In genomic region chr12:110269622-110270124, GRCh38 we compare ENCODE assay signal across 1 cellular context.
TF ChIP-seq lines count a peak whose summit lies in the region.

No MANE protein-coding gene starts in this region.

TF ChIP-seq in HEK293, 187 proteins besides CTCF, POLR2A, EP300 and RAD21 (continued from another document):
- TF ChIP-seq, protein P1, sequence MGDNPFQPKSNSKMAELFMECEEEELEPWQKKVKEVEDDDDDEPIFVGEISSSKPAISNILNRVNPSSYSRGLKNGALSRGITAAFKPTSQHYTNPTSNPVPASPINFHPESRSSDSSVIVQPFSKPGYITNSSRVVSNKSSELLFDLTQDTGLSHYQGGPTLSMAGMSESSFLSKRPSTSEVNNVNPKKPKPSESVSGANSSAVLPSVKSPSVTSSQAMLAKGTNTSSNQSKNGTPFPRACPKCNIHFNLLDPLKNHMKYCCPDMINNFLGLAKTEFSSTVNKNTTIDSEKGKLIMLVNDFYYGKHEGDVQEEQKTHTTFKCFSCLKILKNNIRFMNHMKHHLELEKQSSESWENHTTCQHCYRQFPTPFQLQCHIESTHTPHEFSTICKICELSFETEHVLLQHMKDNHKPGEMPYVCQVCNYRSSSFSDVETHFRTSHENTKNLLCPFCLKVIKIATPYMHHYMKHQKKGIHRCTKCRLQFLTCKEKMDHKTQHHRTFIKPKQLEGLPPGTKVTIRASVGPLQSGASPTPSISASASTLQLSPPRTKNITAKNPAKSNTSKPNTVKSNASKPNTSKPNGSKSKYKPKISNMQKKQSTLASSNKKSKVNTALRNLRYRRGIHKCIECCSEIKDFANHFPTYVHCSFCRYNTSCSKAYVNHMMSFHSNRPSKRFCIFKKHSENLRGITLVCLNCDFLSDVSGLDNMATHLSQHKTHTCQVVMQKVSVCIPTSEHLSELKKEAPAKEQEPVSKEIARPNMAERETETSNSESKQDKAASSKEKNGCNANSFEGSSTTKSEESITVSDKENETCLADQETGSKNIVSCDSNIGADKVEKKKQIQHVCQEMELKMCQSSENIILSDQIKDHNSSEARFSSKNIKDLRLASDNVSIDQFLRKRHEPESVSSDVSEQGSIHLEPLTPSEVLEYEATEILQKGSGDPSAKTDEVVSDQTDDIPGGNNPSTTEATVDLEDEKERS (tag by site-specific recombination; IDR thresholded peaks at IDR 0.05) = no peak
- TF ChIP-seq ZNF146 (tag by site-specific recombination; IDR thresholded peaks at IDR 0.05) (no peak), ZNF830 (tag by site-specific recombination; IDR thresholded peaks at IDR 0.05; ENCODE audit: low read depth) (no peak), ZNF600 (tag by site-specific recombination; IDR thresholded peaks at IDR 0.05) (no peak), ELK4 (IDR thresholded peaks at IDR 0.05; ENCODE audit: borderline replicate concordance, low read depth, low read length) (no peak), ZBTB48 (tag by site-specific recombination; IDR thresholded peaks at IDR 0.05) (no peak), ZFP3 (tag by site-specific recombination; IDR thresholded peaks at IDR 0.05; ENCODE audit: low read depth) (no peak), SP7 (tag by site-specific recombination; IDR thresholded peaks at IDR 0.05) (peak; percentile 55), ZNF514 (tag by site-specific recombination; IDR thresholded peaks at IDR 0.05) (no peak), ZNF18 (tag by site-specific recombination; IDR thresholded peaks at IDR 0.05) (no peak), ZBTB20 (tag by site-specific recombination; IDR thresholded peaks at IDR 0.05) (peak; percentile 95), ZNF558 (tag by site-specific recombination; IDR thresholded peaks at IDR 0.05) (no peak), KLF1 (tag by site-specific recombination; IDR thresholded peaks at IDR 0.05) (no peak; the same call in 1 of the 2 replicates), ZNF132 (tag by site-specific recombination; IDR thresholded peaks at IDR 0.05; ENCODE audit: borderline replicate concordance) (no peak), YY1 (tag by site-specific recombination; IDR thresholded peaks at IDR 0.05) (no peak), PRDM1 (tag by site-specific recombination; IDR thresholded peaks at IDR 0.05) (no peak; the same call in 1 of the 2 replicates), WT1 (tag by site-specific recombination; IDR thresholded peaks at IDR 0.05) (peak; percentile 93), ZNF677 (tag by site-specific recombination; IDR thresholded peaks at IDR 0.05) (no peak), ZNF561 (tag by site-specific recombination; IDR thresholded peaks at IDR 0.05; ENCODE audit: borderline replicate concordance) (no peak), ZNF112 (tag by site-specific recombination; IDR thresholded peaks at IDR 0.05) (no peak), PATZ1 (tag by site-specific recombination; IDR thresholded peaks at IDR 0.05) (peak; percentile 21; the same call in 1 of the 2 replicates), KLF16 (tag by site-specific recombination; IDR thresholded peaks at IDR 0.05) (no peak)
- TF ChIP-seq, protein P2, sequence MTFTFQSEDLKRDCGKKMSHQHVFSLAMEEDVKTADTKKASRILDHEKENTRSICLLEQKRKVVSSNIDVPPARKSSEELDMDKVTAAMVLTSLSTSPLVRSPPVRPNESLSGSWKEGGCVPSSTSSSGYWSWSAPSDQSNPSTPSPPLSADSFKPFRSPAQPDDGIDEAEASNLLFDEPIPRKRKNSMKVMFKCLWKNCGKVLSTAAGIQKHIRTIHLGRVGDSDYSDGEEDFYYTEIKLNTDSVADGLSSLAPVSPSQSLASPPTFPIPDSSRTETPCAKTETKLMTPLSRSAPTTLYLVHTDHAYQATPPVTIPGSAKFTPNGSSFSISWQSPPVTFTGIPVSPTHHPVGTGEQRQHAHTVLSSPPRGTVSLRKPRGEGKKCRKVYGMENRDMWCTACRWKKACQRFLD (tag by site-specific recombination; IDR thresholded peaks at IDR 0.05) = no peak
- TF ChIP-seq, protein P3, sequence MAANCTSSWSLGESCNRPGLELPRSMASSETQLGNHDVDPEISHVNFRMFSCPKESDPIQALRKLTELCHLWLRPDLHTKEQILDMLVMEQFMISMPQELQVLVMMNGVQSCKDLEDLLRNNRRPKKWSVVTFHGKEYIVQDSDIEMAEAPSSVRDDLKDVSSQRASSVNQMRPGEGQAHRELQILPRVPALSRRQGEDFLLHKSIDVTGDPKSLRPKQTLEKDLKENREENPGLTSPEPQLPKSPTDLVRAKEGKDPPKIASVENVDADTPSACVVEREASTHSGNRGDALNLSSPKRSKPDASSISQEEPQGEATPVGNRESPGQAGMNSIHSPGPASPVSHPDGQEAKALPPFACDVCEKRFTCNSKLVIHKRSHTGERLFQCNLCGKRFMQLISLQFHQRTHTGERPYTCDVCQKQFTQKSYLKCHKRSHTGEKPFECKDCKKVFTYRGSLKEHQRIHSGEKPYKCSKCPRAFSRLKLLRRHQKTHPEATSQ (tag by site-specific recombination; IDR thresholded peaks at IDR 0.05) = no peak
TF ChIP-seq in HEK293: peak in this region for 17.
